In the genomic region with DNA sequence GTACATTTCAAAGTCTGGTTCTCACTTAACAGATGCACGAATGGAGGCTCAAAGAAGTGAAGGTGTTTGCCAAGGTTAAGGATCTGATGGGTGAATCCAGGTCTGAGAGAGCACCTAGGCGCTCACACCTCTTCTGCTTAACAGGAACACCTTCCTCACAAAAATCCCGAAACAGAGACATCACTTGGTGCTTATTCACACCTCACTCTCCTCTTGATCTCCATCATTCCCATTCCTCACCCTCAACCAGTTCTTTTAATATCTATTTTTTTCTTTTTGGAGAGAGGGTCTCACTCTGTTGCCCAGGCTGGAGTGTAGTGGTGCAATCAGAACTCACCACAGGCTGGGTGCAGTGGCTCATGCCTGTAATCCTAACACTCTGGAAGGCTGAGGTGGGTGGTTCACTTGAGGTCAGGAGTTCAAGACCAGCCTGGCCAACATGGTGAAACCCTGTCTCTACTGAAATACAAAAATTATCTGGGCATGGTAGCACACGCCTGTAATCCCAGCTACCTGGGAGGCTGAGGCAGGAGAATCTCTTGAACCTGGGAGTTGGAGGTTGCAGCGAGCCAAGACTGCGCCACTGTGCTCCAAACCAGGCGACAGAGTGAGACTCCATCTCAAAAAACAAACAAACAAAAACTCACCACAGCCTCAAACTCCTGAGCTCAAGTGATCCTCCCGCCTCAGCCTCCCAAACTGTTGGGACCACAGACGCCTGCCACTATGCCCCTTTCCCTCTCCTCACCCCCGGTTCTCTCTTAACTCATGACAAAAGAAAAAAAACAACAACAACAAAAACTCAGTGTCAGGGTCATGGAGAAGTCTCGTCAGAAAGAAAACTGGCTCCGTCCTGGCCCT, we compare ENCODE assay signal across 1 cellular context.
TF ChIP-seq lines count a peak whose summit lies in the region.

No MANE protein-coding gene starts in this region.

TF ChIP-seq in SK-N-SH, 30 proteins besides CTCF, POLR2A, EP300 and RAD21:
- TF ChIP-seq, protein P1, sequence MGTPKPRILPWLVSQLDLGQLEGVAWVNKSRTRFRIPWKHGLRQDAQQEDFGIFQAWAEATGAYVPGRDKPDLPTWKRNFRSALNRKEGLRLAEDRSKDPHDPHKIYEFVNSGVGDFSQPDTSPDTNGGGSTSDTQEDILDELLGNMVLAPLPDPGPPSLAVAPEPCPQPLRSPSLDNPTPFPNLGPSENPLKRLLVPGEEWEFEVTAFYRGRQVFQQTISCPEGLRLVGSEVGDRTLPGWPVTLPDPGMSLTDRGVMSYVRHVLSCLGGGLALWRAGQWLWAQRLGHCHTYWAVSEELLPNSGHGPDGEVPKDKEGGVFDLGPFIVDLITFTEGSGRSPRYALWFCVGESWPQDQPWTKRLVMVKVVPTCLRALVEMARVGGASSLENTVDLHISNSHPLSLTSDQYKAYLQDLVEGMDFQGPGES (IDR thresholded peaks at IDR 0.05; ENCODE audit: low read depth, low read length), result no peak
- no peak for TF ChIP-seq SIN3A (IDR thresholded peaks at IDR 0.05; ENCODE audit: borderline replicate concordance, low read depth, low read length)
- no peak for TF ChIP-seq EZH2phosphoT487 (IDR thresholded peaks at IDR 0.05; ENCODE audit: borderline replicate concordance, low read depth)
- TF ChIP-seq, protein P2, sequence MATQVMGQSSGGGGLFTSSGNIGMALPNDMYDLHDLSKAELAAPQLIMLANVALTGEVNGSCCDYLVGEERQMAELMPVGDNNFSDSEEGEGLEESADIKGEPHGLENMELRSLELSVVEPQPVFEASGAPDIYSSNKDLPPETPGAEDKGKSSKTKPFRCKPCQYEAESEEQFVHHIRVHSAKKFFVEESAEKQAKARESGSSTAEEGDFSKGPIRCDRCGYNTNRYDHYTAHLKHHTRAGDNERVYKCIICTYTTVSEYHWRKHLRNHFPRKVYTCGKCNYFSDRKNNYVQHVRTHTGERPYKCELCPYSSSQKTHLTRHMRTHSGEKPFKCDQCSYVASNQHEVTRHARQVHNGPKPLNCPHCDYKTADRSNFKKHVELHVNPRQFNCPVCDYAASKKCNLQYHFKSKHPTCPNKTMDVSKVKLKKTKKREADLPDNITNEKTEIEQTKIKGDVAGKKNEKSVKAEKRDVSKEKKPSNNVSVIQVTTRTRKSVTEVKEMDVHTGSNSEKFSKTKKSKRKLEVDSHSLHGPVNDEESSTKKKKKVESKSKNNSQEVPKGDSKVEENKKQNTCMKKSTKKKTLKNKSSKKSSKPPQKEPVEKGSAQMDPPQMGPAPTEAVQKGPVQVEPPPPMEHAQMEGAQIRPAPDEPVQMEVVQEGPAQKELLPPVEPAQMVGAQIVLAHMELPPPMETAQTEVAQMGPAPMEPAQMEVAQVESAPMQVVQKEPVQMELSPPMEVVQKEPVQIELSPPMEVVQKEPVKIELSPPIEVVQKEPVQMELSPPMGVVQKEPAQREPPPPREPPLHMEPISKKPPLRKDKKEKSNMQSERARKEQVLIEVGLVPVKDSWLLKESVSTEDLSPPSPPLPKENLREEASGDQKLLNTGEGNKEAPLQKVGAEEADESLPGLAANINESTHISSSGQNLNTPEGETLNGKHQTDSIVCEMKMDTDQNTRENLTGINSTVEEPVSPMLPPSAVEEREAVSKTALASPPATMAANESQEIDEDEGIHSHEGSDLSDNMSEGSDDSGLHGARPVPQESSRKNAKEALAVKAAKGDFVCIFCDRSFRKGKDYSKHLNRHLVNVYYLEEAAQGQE (IDR thresholded peaks at IDR 0.05; ENCODE audit: low read depth, low read length), result no peak
- no peak for TF ChIP-seq POLR2AphosphoS5 (IDR thresholded peaks at IDR 0.05; ENCODE audit: low read depth, low read length)
- TF ChIP-seq TEAD4 (IDR thresholded peaks at IDR 0.05; ENCODE audit: borderline replicate concordance, insufficient read depth), result no peak
- no peak for TF ChIP-seq RXRA (IDR thresholded peaks at IDR 0.05; ENCODE audit: borderline replicate concordance, low read depth)
- TF ChIP-seq GABPA (IDR thresholded peaks at IDR 0.05; ENCODE audit: low read depth), result no peak
- no peak for TF ChIP-seq JUND (IDR thresholded peaks at IDR 0.05)
- TF ChIP-seq FOXM1 (IDR thresholded peaks at IDR 0.05; ENCODE audit: low read depth), result no peak
- TF ChIP-seq, protein P3, sequence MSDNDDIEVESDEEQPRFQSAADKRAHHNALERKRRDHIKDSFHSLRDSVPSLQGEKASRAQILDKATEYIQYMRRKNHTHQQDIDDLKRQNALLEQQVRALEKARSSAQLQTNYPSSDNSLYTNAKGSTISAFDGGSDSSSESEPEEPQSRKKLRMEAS (IDR thresholded peaks at IDR 0.05; ENCODE audit: low read depth), result no peak
- TF ChIP-seq MXI1 (IDR thresholded peaks at IDR 0.05; ENCODE audit: low read depth, low read length), result no peak
